In genomic region chr10:131041361-131041916, GRCh38 we compare ENCODE assay signal across 15 cellular contexts.
DNase-seq lines count a peak whose midpoint lies in the region; ATAC-seq and TF ChIP-seq lines count a peak whose summit lies in the region.
"Had no signal": no experiment of that assay in that cellular context is flagged by ENCODE, and none has a peak within 500 bp of the region (broad histone marks: within the 10 kb centered on the region; RNA-seq: fewer than 3 reads in every experiment).

No MANE protein-coding gene starts in this region.

- DNase-seq in A673 (ENCODE audit: low spot score) (peak; percentile 57), DMS79 (lab: John Stamatoyannopoulos, UW) (peak; percentile 89), NCI-H146 treated with DMSO at 0.1 percent for 48 hours (lab: John Stamatoyannopoulos, UW; ENCODE audit: unreplicated experiment) (peak; percentile 76), RPMI8226 (peak; percentile 5), NOMO-1 (lab: John Stamatoyannopoulos, UW; ENCODE audit: unreplicated experiment in 2 of 2) (no peak), islet precursor cell (no peak)
- DNase-seq: Caco-2, DMS53, MV-4-11, NCI-H187 treated with DMSO at 0.1 percent for 48 hours, NCI-H2227 treated with DMSO at 0.1 percent for 48 hours, NCI-H524 had no signal

- POLR2A ChIA-PET in A673 (lab: Charles Lee; ENCODE audit: low non-redundant PET) = interaction anchor here (0.7 kb wide), 1 partner anchor 63 kb away, joined by 3 read pairs; no protein-coding TSS in a partner anchor

- H3K9me3 ChIP-seq in A673 (ENCODE audit: low read depth, low read length, poor library complexity, severe bottlenecking) = peaks cover 13% of the 10 kb centered on the region
- H3K9me3 ChIP-seq: Caco-2, HAP-1 had no signal

- H3K27ac ChIP-seq in A673 (ENCODE audit: low read depth, low read length, poor library complexity, severe bottlenecking) = no peak overlapping the region

- no peak for ATAC-seq in HG03159 (IDR thresholded peaks at IDR 0.05; ENCODE audit: unreplicated experiment)
- ATAC-seq: K562 had no signal

- no peak overlapping the region for H3K4me3 ChIP-seq in A673 (ENCODE audit: low read depth, low read length, poor library complexity, severe bottlenecking)
- H3K4me3 ChIP-seq: HAP-1, K562 had no signal

- H3K36me3 ChIP-seq in A673 (ENCODE audit: insufficient read depth, low read length, poor library complexity, severe bottlenecking) = no peaks in the 10 kb centered on the region
- H3K36me3 ChIP-seq: HAP-1 had no signal

- H3K27me3 ChIP-seq in A673 (replicated peaks; ENCODE audit: insufficient read depth, low read depth, low read length, poor library complexity) = no peaks in the 10 kb centered on the region

- CTCF ChIA-PET in A673 (lab: Charles Lee) = no interaction called here

- intact Hi-C loops in A673 (cut with micrococcal nuclease; ENCODE audit: unreplicated experiment) = no loop called here

- no TSS peak for BruUV-seq in A673 (replicated peaks; lab: Mats Ljungman, UMichigan)

- TF ChIP-seq CTCF in A673 (conservative IDR thresholded peaks at IDR 0.05; ENCODE audit: low read depth, low read length) = no peak

- H3K4me1 ChIP-seq in A673 (ENCODE audit: insufficient read depth, low read length, poor library complexity, severe bottlenecking) = peaks cover 11% of the 10 kb centered on the region
- H3K4me1 ChIP-seq: Caco-2, HAP-1 had no signal

Comparison
In these comparisons a context has a peak if more than half of its experiments do, and no peak if none do; other contexts are left out.
1. DNase-seq: peak in A673 (single experiment), DMS79 (single experiment), NCI-H146 treated with DMSO at 0.1 percent for 48 hours (single experiment) and RPMI8226 (single experiment); none in NOMO-1 (0 of 2) and islet precursor cell (single experiment).